ENCODE assay signal across 10 cellular contexts in the genomic region with DNA sequence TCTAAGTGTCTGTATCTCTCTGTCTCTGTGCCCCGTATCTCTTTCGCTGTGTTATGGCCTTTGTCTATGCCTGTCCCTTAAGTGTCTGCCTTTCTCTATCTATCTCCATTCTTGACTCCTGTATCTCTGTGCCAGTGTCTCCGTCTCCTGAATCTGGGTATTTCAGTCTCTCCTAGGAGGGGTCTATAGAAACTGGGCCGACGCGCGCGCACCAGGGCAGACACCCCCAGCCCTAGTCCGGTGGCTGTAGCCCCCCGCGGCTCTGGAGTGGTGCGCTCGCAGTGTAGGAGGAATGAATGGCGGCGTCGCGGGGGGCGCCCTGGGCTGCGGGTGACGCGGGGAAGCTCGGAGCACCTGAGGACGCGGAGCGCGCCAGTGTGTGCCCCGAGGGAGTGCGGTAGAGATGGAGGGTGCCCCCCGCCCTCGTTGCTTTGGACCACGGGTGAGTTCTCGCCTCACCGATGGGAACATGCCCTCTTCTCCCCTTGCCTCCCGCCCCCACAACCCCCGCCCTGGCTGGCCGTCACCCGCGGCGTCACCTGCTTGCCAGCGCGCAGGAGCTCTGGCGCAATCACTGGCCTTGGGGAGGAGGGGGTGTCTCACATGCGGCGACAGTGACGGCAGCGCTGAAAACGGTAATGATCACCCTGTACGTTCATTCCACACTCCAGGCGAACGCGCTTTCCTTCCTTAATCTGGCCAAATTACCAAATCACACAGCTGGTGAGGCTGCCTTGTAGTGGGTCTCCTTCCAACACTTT. TPM values are rescaled to one million over a fixed set of nuclear protein-coding genes. Genes with fewer than 3 reads are reported as not detected.
A peak's percentile ranks its signal among the peaks of the same experiment; 100 is the strongest.
DNase-seq lines count a peak whose midpoint lies in the region; ATAC-seq lines count a peak whose summit lies in the region.
"Had no signal": no experiment of that assay in that cellular context is flagged by ENCODE, and none has a peak within 500 bp of the region (broad histone marks: within the 10 kb centered on the region; RNA-seq: fewer than 3 reads in every experiment).

No MANE protein-coding gene starts in this region.

- H3K27me3 ChIP-seq in iPS DF 6.9 (ENCODE audit: control insufficient read depth, insufficient read depth, low read length), result peaks cover 14% of the 10 kb centered on the region; the same call in 1 of the 2 replicates

- H3K9me3 ChIP-seq in iPS DF 6.9 (ENCODE audit: control insufficient read depth, insufficient read depth, low read length), result no peaks in the 10 kb centered on the region
- H3K9me3 ChIP-seq: neutrophil had no signal

- H3K27ac Mint-ChIP-seq in activated CD4-positive, alpha-beta memory T cell treated with anti-CD3 and anti-CD28 coated beads, Interleukin-2, amount 10 ng/mL, durations not matched to agents 7 days and 5 days, result no peak overlapping the region
- H3K27ac Mint-ChIP-seq in stimulated activated naive CD8-positive, alpha-beta T cell treated with anti-CD3 and anti-CD28 coated beads, Interleukin-15, Interleukin-2, amounts not matched to agents 100 ng/mL and 50 ng/mL, for 24 hours, result peak overlapping the region; percentile 1

- H3K4me1 Mint-ChIP-seq in activated CD4-positive, alpha-beta memory T cell treated with anti-CD3 and anti-CD28 coated beads, Interleukin-2, amount 10 ng/mL, durations not matched to agents 7 days and 5 days, result peaks cover 21% of the 10 kb centered on the region
- H3K4me1 Mint-ChIP-seq in stimulated activated naive CD8-positive, alpha-beta T cell treated with anti-CD3 and anti-CD28 coated beads, Interleukin-15, Interleukin-2, amounts not matched to agents 100 ng/mL and 50 ng/mL, for 24 hours (ENCODE audit: low read depth), result peaks cover 22% of the 10 kb centered on the region

- DNase-seq in DMS79 (lab: John Stamatoyannopoulos, UW) (peak; percentile 38), NCI-H1417 (lab: John Stamatoyannopoulos, UW) (peak; percentile 51 to 95 (median 92)), iPS DF 6.9 (ENCODE audit: low read depth, low spot score) (no peak), LoVo (ENCODE audit: low spot score) (no peak), OCI-M1 (lab: John Stamatoyannopoulos, UW) (no peak)
- DNase-seq in activated CD4-positive, alpha-beta memory T cell treated with anti-CD3 and anti-CD28 coated beads, Interleukin-2, amount 10 ng/mL, durations not matched to agents 7 days and 5 days, result no peak

- no peak for ATAC-seq in GM19328 (IDR thresholded peaks at IDR 0.05; ENCODE audit: unreplicated experiment)

- H3K4me1 ChIP-seq in iPS DF 6.9 (ENCODE audit: control insufficient read depth, insufficient read depth, low read length), result 0 out of 2 replicates have a peak, but pooled peaks cover 3% of the 10 kb centered on the region

- peak overlapping the region; percentile 88; the same call in 1 of the 2 replicates for H3K4me3 ChIP-seq in iPS DF 6.9 (ENCODE audit: low read length)

- CTCF ChIA-PET in activated CD4-positive, alpha-beta memory T cell treated with anti-CD3 and anti-CD28 coated beads, Interleukin-2, amount 10 ng/mL, durations not matched to agents 7 days and 5 days (lab: Charles Lee), result interaction anchor here (1.2 to 1.3 kb wide), 2 partner anchors 16 to 34 kb away, joined by 3 to 4 read pairs; no protein-coding TSS in a partner anchor

- H3K27me3 Mint-ChIP-seq in activated CD4-positive, alpha-beta memory T cell treated with anti-CD3 and anti-CD28 coated beads, Interleukin-2, amount 10 ng/mL, durations not matched to agents 7 days and 5 days, result peaks cover 45% of the 10 kb centered on the region
- H3K27me3 Mint-ChIP-seq in stimulated activated naive CD8-positive, alpha-beta T cell treated with anti-CD3 and anti-CD28 coated beads, Interleukin-15, Interleukin-2, amounts not matched to agents 100 ng/mL and 50 ng/mL, for 24 hours, result peaks cover 50% of the 10 kb centered on the region

- no peak overlapping the region for H3K27ac ChIP-seq in iPS DF 6.9 (ENCODE audit: low read length)
- H3K27ac ChIP-seq: neutrophil had no signal

- H3K4me3 Mint-ChIP-seq in activated CD4-positive, alpha-beta memory T cell treated with anti-CD3 and anti-CD28 coated beads, Interleukin-2, amount 10 ng/mL, durations not matched to agents 7 days and 5 days, result peak overlapping the region; percentile 77
- H3K4me3 Mint-ChIP-seq in stimulated activated naive CD8-positive, alpha-beta T cell treated with anti-CD3 and anti-CD28 coated beads, Interleukin-15, Interleukin-2, amounts not matched to agents 100 ng/mL and 50 ng/mL, for 24 hours, result peak overlapping the region; percentile 81

- H3K36me3 Mint-ChIP-seq in activated CD4-positive, alpha-beta memory T cell treated with anti-CD3 and anti-CD28 coated beads, Interleukin-2, amount 10 ng/mL, durations not matched to agents 7 days and 5 days (ENCODE audit: low read depth), result peaks cover 5% of the 10 kb centered on the region
- H3K36me3 Mint-ChIP-seq in stimulated activated naive CD8-positive, alpha-beta T cell treated with anti-CD3 and anti-CD28 coated beads, Interleukin-15, Interleukin-2, amounts not matched to agents 100 ng/mL and 50 ng/mL, for 24 hours (ENCODE audit: low read depth), result peaks cover 3% of the 10 kb centered on the region

- POLR2A ChIA-PET in activated CD4-positive, alpha-beta memory T cell treated with anti-CD3 and anti-CD28 coated beads, Interleukin-2, amount 10 ng/mL, durations not matched to agents 7 days and 5 days (lab: Charles Lee), result interaction anchor here (2.7 kb wide), 1 partner anchor 12 kb away, joined by 10 read pairs; the partner anchor contains the start of gene EEF1AKMT4

- no CpG with 5 or more reads among the region's 51 CpGs for WGBS in iPS DF 6.9 (ENCODE audit: insufficient coverage, insufficient read length)

- no peaks in the 10 kb centered on the region for H3K9me3 Mint-ChIP-seq in activated CD4-positive, alpha-beta memory T cell treated with anti-CD3 and anti-CD28 coated beads, Interleukin-2, amount 10 ng/mL, durations not matched to agents 7 days and 5 days
- H3K9me3 Mint-ChIP-seq in stimulated activated naive CD8-positive, alpha-beta T cell treated with anti-CD3 and anti-CD28 coated beads, Interleukin-15, Interleukin-2, amounts not matched to agents 100 ng/mL and 50 ng/mL, for 24 hours, result peaks cover 3% of the 10 kb centered on the region

- H3K36me3 ChIP-seq in iPS DF 6.9 (ENCODE audit: control insufficient read depth, insufficient read depth, low read length), result no peaks in the 10 kb centered on the region
- H3K36me3 ChIP-seq: neutrophil had no signal

RNA-seq across cellular contexts. Expression of gene CAMK2N2, which starts 1.0 kb away (rescaled TPM):
- under 1 TPM in 1 of 2 experiments, not detected in 1; 0.23 TPM for total RNA-seq in activated CD4-positive, alpha-beta memory T cell treated with anti-CD3 and anti-CD28 coated beads, Interleukin-2, amount 10 ng/mL, durations not matched to agents 7 days and 5 days
- total RNA-seq: NCI-H460 had no signal

RNA-seq across cellular contexts. Expression of gene EEF1AKMT4, which starts 12.9 kb away (rescaled TPM):
- 1 to 10 TPM; 3.1 to 3.8 TPM for total RNA-seq in activated CD4-positive, alpha-beta memory T cell treated with anti-CD3 and anti-CD28 coated beads, Interleukin-2, amount 10 ng/mL, durations not matched to agents 7 days and 5 days

RNA-seq across cellular contexts. Expression of gene ECE2, which starts 13.5 kb away (rescaled TPM):
- not detected for total RNA-seq in activated CD4-positive, alpha-beta memory T cell treated with anti-CD3 and anti-CD28 coated beads, Interleukin-2, amount 10 ng/mL, durations not matched to agents 7 days and 5 days
- total RNA-seq: NCI-H460 had no signal

RNA-seq across cellular contexts. Expression of gene ALG3, which starts 13.6 kb away (rescaled TPM):
- 10 to 100 TPM; 33.3 to 35.3 TPM for total RNA-seq in activated CD4-positive, alpha-beta memory T cell treated with anti-CD3 and anti-CD28 coated beads, Interleukin-2, amount 10 ng/mL, durations not matched to agents 7 days and 5 days

RNA-seq across cellular contexts. Expression of gene VWA5B2, which starts 33.0 kb away (rescaled TPM):
- not detected for total RNA-seq in activated CD4-positive, alpha-beta memory T cell treated with anti-CD3 and anti-CD28 coated beads, Interleukin-2, amount 10 ng/mL, durations not matched to agents 7 days and 5 days

Comparison
In these comparisons a context has a peak if more than half of its experiments do, and no peak if none do; other contexts are left out.
1. DNase-seq: peak in DMS79 (single experiment) and NCI-H1417 (3 of 3); none in activated CD4-positive, alpha-beta memory T cell treated with anti-CD3 and anti-CD28 coated beads, Interleukin-2, amount 10 ng/mL, durations not matched to agents 7 days and 5 days (single experiment), iPS DF 6.9 (single experiment), LoVo (single experiment) and OCI-M1 (single experiment).